ENCODE assay signal across 11 cellular contexts in the genomic region with DNA sequence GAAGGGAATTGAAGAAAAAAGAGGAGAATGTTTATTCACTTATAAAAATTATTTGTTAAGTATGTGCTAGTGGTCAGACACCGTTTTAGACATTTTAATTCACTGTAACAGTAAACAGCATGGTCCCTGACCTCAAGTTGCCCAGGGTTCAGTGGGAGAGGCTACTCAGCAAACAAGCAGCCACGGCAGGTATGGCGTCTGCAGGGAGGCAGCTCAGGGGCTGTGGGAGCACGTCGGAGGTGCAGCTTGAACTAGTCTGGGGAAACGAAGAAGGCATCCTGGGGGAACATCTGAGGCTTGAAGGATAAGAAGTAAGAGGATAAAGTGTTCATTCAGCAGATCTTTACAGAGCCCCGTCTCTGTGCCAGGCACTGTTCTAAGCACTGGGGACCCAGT.
A peak's percentile ranks its signal among the peaks of the same experiment; 100 is the strongest.
DNase-seq lines count a peak whose midpoint lies in the region; ATAC-seq and TF ChIP-seq lines count a peak whose summit lies in the region.
"Had no signal": no experiment of that assay in that cellular context is flagged by ENCODE, and none has a peak within 500 bp of the region (broad histone marks: within the 10 kb centered on the region; RNA-seq: fewer than 3 reads in every experiment).

No MANE protein-coding gene starts in this region.

- no peak for TF ChIP-seq POLR2A in esophagus muscularis mucosa (IDR thresholded peaks at IDR 0.05; ENCODE audit: low read depth)

- WGBS in esophagus muscularis mucosa, result 78% methylated on average over 7 of the region's 7 CpGs
- 64 to 70% methylated on average over 7 of the region's 7 CpGs for WGBS in aorta, 2 donors

- no peak for TF ChIP-seq CTCF in left ventricle myocardium inferior (IDR thresholded peaks at IDR 0.05; ENCODE audit: borderline replicate concordance)
- TF ChIP-seq CTCF in esophagus muscularis mucosa (IDR thresholded peaks at IDR 0.05), result no peak

- DNase-seq in left ventricle myocardium inferior (no peak), left cardiac atrium (no peak), NCI-H69 (lab: John Stamatoyannopoulos, UW) (peak; percentile 14), esophagus muscularis mucosa (ENCODE audit: extremely low spot score) (no peak), aorta (no peak), NCI-H2081 treated with DMSO at 0.1 percent for 48 hours (lab: John Stamatoyannopoulos, UW) (no peak)
- DNase-seq: kidney glomerular epithelial cell, NCI-H226, SW 1271 had no signal

- no peak overlapping the region for H3K4me3 ChIP-seq in left ventricle myocardium inferior
- H3K4me3 ChIP-seq in esophagus muscularis mucosa, result no peak overlapping the region
- no peak overlapping the region for H3K4me3 ChIP-seq in aorta (ENCODE audit: low read length in 2 of 2)

- H3K9me3 ChIP-seq in left ventricle myocardium inferior (replicated peaks), result no peaks in the 10 kb centered on the region
- H3K9me3 ChIP-seq in esophagus muscularis mucosa, result no peaks in the 10 kb centered on the region
- H3K9me3 ChIP-seq in aorta (ENCODE audit: control insufficient read depth, low read length), result no peaks in the 10 kb centered on the region

- H3K36me3 ChIP-seq in left ventricle myocardium inferior (peaks cover 15% of the 10 kb centered on the region), esophagus muscularis mucosa (peaks cover 0 to 22% (median 6%) of the 10 kb centered on the region in 4 donors), aorta (ENCODE audit: control insufficient read depth in 1 of 2, insufficient read depth in 2 of 2, low read length in 1 of 2) (no peaks in the 10 kb centered on the region)

- ATAC-seq in left cardiac atrium (no peak), aorta (ENCODE audit: low FRiP score) (no peak), HG03108 (IDR thresholded peaks at IDR 0.05; ENCODE audit: unreplicated experiment) (no peak), HG03342 (IDR thresholded peaks at IDR 0.05; ENCODE audit: unreplicated experiment) (no peak)

- peaks cover 80% of the 10 kb centered on the region for H3K4me1 ChIP-seq in left ventricle myocardium inferior
- H3K4me1 ChIP-seq in esophagus muscularis mucosa, result peaks cover 50 to 85% (median 74%) of the 10 kb centered on the region in 4 donors
- H3K4me1 ChIP-seq in aorta (ENCODE audit: control insufficient read depth in 1 of 2, insufficient read depth in 2 of 2, low read length in 2 of 2), result peaks cover 2 to 8% of the 10 kb centered on the region in 2 donors

- H3K27me3 ChIP-seq in left ventricle myocardium inferior (ENCODE audit: low read depth) (no peaks in the 10 kb centered on the region), esophagus muscularis mucosa (no peaks in the 10 kb centered on the region), aorta (ENCODE audit: control insufficient read depth in 1 of 2, insufficient read depth in 2 of 2, low read length in 1 of 2) (no peaks in the 10 kb centered on the region)

- H3K27ac ChIP-seq in left ventricle myocardium inferior (replicated peaks), result peak overlapping the region; percentile 79
- peak overlapping the region; percentile 1 to 64 (median 52) for H3K27ac ChIP-seq in esophagus muscularis mucosa (replicated peaks in 1 of 4)
- peak overlapping the region; percentile 2 to 68 for H3K27ac ChIP-seq in aorta (ENCODE audit: low read depth in 1 of 2, low read length in 2 of 2)

- no peak for TF ChIP-seq EP300 in esophagus muscularis mucosa (IDR thresholded peaks at IDR 0.05)

- intact Hi-C loops in left ventricle myocardium inferior (cut with micrococcal nuclease) (no loop called here), left cardiac atrium (cut with DNase I) (loop anchor here in 1 of 2 donors (10.0 kb wide), 1 partner anchor 61 kb away; no protein-coding TSS in a partner anchor), esophagus muscularis mucosa (cut with DNase I) (loop anchor here (5.0 kb wide), 1 partner anchor 63 kb away; no protein-coding TSS in a partner anchor), aorta (cut with DNase I) (loop anchor here (5.0 to 10.0 kb wide), 2 partner anchors 38 to 201 kb away; no protein-coding TSS in a partner anchor)
